Comparison of ENCODE assay signal across 20 cellular contexts in genomic region chr13:71015516-71015915, GRCh38.
"Had no signal": no experiment of that assay in that cellular context is flagged by ENCODE, and none has a peak within 500 bp of the region (broad histone marks: within the 10 kb centered on the region; RNA-seq: fewer than 3 reads in every experiment).

No MANE protein-coding gene starts in this region.

- H3K4me1 ChIP-seq: left lung, psoas muscle, sigmoid colon, tibial nerve had no signal

- H3K4me1 Mint-ChIP-seq: naive B cell; neural progenitor cell; stimulated activated naive B cell treated with anti-CD40 and anti-IgM and Interleukin-4, amounts not matched to agents 10 μg/mL and 1 μg/mL and 100 μg/mL, for 72 hours had no signal

- H3K27me3 Mint-ChIP-seq: effector memory CD8-positive, alpha-beta T cell; naive B cell; natural killer cell treated with Interleukin-12 subunit alpha and Interleukin-12 subunit beta and Interleukin-15 and Interleukin-18, amount 100 ng/mL, for 72 hours; stimulated activated naive B cell treated with anti-CD40 and anti-IgM and Interleukin-4, amounts not matched to agents 10 μg/mL and 1 μg/mL and 100 μg/mL, for 72 hours; stimulated activated naive CD8-positive, alpha-beta T cell treated with anti-CD3 and anti-CD28 coated beads, Interleukin-15, Interleukin-2, amounts not matched to agents 100 ng/mL and 50 ng/mL, for 24 hours had no signal

- H3K27me3 ChIP-seq: left lung, neural progenitor cell, sigmoid colon, tibial nerve had no signal

- H3K36me3 Mint-ChIP-seq: naive B cell; neural progenitor cell; stimulated activated naive B cell treated with anti-CD40 and anti-IgM and Interleukin-4, amounts not matched to agents 10 μg/mL and 1 μg/mL and 100 μg/mL, for 72 hours had no signal

- FAIRE-seq: frontal cortex had no signal

- H3K27ac Mint-ChIP-seq: effector memory CD8-positive, alpha-beta T cell; naive B cell; natural killer cell treated with Interleukin-12 subunit alpha and Interleukin-12 subunit beta and Interleukin-15 and Interleukin-18, amount 100 ng/mL, for 72 hours; neural progenitor cell; stimulated activated naive B cell treated with anti-CD40 and anti-IgM and Interleukin-4, amounts not matched to agents 10 μg/mL and 1 μg/mL and 100 μg/mL, for 72 hours; stimulated activated naive CD8-positive, alpha-beta T cell treated with anti-CD3 and anti-CD28 coated beads, Interleukin-15, Interleukin-2, amounts not matched to agents 100 ng/mL and 50 ng/mL, for 24 hours had no signal

- H3K4me2 ChIP-seq: neural progenitor cell had no signal

- H3K36me3 ChIP-seq: left lung, neural progenitor cell, sigmoid colon, thoracic aorta, tibial nerve had no signal

- H3K4me3 ChIP-seq: coronary artery, left lung, mucosa of descending colon, neural progenitor cell, psoas muscle, sigmoid colon, thoracic aorta, tibial nerve had no signal

- H3K9me3 Mint-ChIP-seq: neural progenitor cell; stimulated activated naive B cell treated with anti-CD40 and anti-IgM and Interleukin-4, amounts not matched to agents 10 μg/mL and 1 μg/mL and 100 μg/mL, for 72 hours had no signal

- H3K27ac ChIP-seq: coronary artery, left lung, neural progenitor cell, psoas muscle, sigmoid colon, thoracic aorta, tibial nerve had no signal

- H3K9me3 ChIP-seq: mucosa of descending colon, psoas muscle, thoracic aorta, tibial nerve had no signal

- DNase-seq: dermis blood vessel endothelial cell; effector memory CD8-positive, alpha-beta T cell; left cardiac atrium; left lung; mesenchymal stem cell; mucosa of descending colon; naive B cell; psoas muscle; right cardiac atrium; sigmoid colon; stimulated activated CD4-positive, alpha-beta T cell treated with anti-CD3 and anti-CD28 coated beads, Interleukin-15, amount 100 ng/mL, for 24 hours; stimulated activated CD4-positive, alpha-beta T cell treated with anti-CD3 and anti-CD28 coated beads, Interleukin-2, amount 100 ng/mL, for 48 hours; stimulated activated naive B cell treated with anti-CD40 and anti-IgM and Interleukin-4, amounts not matched to agents 10 μg/mL and 1 μg/mL and 100 μg/mL, for 72 hours had no signal

- H3K4me3 Mint-ChIP-seq: effector memory CD8-positive, alpha-beta T cell; naive B cell; natural killer cell treated with Interleukin-12 subunit alpha and Interleukin-12 subunit beta and Interleukin-15 and Interleukin-18, amount 100 ng/mL, for 72 hours; neural progenitor cell; stimulated activated naive B cell treated with anti-CD40 and anti-IgM and Interleukin-4, amounts not matched to agents 10 μg/mL and 1 μg/mL and 100 μg/mL, for 72 hours; stimulated activated naive CD8-positive, alpha-beta T cell treated with anti-CD3 and anti-CD28 coated beads, Interleukin-15, Interleukin-2, amounts not matched to agents 100 ng/mL and 50 ng/mL, for 24 hours had no signal

- H3K9ac ChIP-seq: neural progenitor cell had no signal
